In genomic region chr6:26196846-26197683, GRCh38 we compare ENCODE assay signal across 1 cellular context.
A peak's percentile ranks its signal among the peaks of the same experiment; 100 is the strongest.
TF ChIP-seq lines count a peak whose summit lies in the region.

No MANE protein-coding gene starts in this region.

TF ChIP-seq in SK-N-SH, 30 proteins besides CTCF, POLR2A, EP300 and RAD21 (continued from another document):
- TF ChIP-seq ZBTB33 (IDR thresholded peaks at IDR 0.05; ENCODE audit: borderline replicate concordance, low read depth) (peak; percentile 92), SIN3A (IDR thresholded peaks at IDR 0.05; ENCODE audit: borderline replicate concordance, low read depth, low read length) (peak; percentile 83; the same call in 1 of the 2 replicates), CHD2 (IDR thresholded peaks at IDR 0.05; ENCODE audit: low read length, partially characterized antibody) (peak; percentile 57), NFIC (IDR thresholded peaks at IDR 0.05; ENCODE audit: borderline replicate concordance) (no peak; the same call in 1 of the 2 replicates), YY1 (IDR thresholded peaks at IDR 0.05; ENCODE audit: low read depth) (0 out of 2 replicates have a peak, but pooled peaks have one; percentile 19), RFX5 (IDR thresholded peaks at IDR 0.05; ENCODE audit: low read length) (peak; percentile 37; the same call in 1 of the 2 replicates), POLR2AphosphoS5 (IDR thresholded peaks at IDR 0.05; ENCODE audit: low read depth, low read length) (peak; percentile 99), REST (IDR thresholded peaks at IDR 0.05; ENCODE audit: low read depth, low read length) (peak; percentile 20; the same call in 1 of the 2 replicates), RCOR1 (IDR thresholded peaks at IDR 0.05; ENCODE audit: low read length) (no peak), PBX3 (IDR thresholded peaks at IDR 0.05) (0 out of 2 replicates have a peak, but pooled peaks have one; percentile 26), USF2 (IDR thresholded peaks at IDR 0.05; ENCODE audit: borderline replicate concordance, low read depth, low read length) (no peak), TCF12 (IDR thresholded peaks at IDR 0.05) (peak; percentile 17; the same call in 1 of the 2 replicates), FOXM1 (IDR thresholded peaks at IDR 0.05; ENCODE audit: low read depth) (peak; percentile 85; the same call in 1 of the 2 replicates), MXI1 (IDR thresholded peaks at IDR 0.05; ENCODE audit: low read depth, low read length) (peak; percentile 73), MEF2A (IDR thresholded peaks at IDR 0.05; ENCODE audit: borderline replicate concordance, low read depth) (no peak), TAF1 (IDR thresholded peaks at IDR 0.05; ENCODE audit: borderline replicate concordance, low read depth, low read length) (peak; percentile 73; the same call in 1 of the 2 replicates), IRF3 (IDR thresholded peaks at IDR 0.05; ENCODE audit: low read depth, low read length) (peak; percentile 82)
TF ChIP-seq in SK-N-SH: peak in this region for 13.
